In genomic region chr18:9861933-9862332, GRCh38 we compare ENCODE assay signal across 18 cellular contexts. TPM values are rescaled to one million over a fixed set of nuclear protein-coding genes. Genes with fewer than 3 reads are reported as not detected.
DNase-seq lines count a peak whose midpoint lies in the region; ATAC-seq lines count a peak whose summit lies in the region.
"Had no signal": no experiment of that assay in that cellular context is flagged by ENCODE, and none has a peak within 500 bp of the region (broad histone marks: within the 10 kb centered on the region; RNA-seq: fewer than 3 reads in every experiment).

No MANE protein-coding gene starts in this region.

- H3K27ac ChIP-seq in aorta (ENCODE audit: low read depth in 1 of 2, low read length in 2 of 2), result no peak overlapping the region

- H3K27me3 ChIP-seq in aorta (ENCODE audit: control insufficient read depth in 1 of 2, insufficient read depth in 2 of 2, low read length in 1 of 2), result no peaks in the 10 kb centered on the region

- H3K9me3 Mint-ChIP-seq in T-helper 2 cell treated with Interferon-gamma antibody and Interleukin-4, amounts not matched to agents 5 μg/mL and 100 μg/mL, for 36 hours, result peaks cover 17% of the 10 kb centered on the region
- H3K9me3 Mint-ChIP-seq in stimulated activated naive CD8-positive, alpha-beta T cell treated with anti-CD3 and anti-CD28 coated beads, Interleukin-15, Interleukin-2, amounts not matched to agents 100 ng/mL and 50 ng/mL, for 24 hours, result peaks cover 16% of the 10 kb centered on the region

- H3K27me3 Mint-ChIP-seq in T-helper 2 cell treated with Interferon-gamma antibody and Interleukin-4, amounts not matched to agents 5 μg/mL and 100 μg/mL, for 36 hours (ENCODE audit: low read depth), result peaks cover 3% of the 10 kb centered on the region
- peaks cover 4% of the 10 kb centered on the region for H3K27me3 Mint-ChIP-seq in stimulated activated naive CD8-positive, alpha-beta T cell treated with anti-CD3 and anti-CD28 coated beads, Interleukin-15, Interleukin-2, amounts not matched to agents 100 ng/mL and 50 ng/mL, for 24 hours
- H3K27me3 Mint-ChIP-seq: progenitor cell of endocrine pancreas had no signal

- H3K4me1 Mint-ChIP-seq in T-helper 2 cell treated with Interferon-gamma antibody and Interleukin-4, amounts not matched to agents 5 μg/mL and 100 μg/mL, for 36 hours (ENCODE audit: low read depth), result peaks cover 32% of the 10 kb centered on the region
- peaks cover 5% of the 10 kb centered on the region for H3K4me1 Mint-ChIP-seq in stimulated activated naive CD8-positive, alpha-beta T cell treated with anti-CD3 and anti-CD28 coated beads, Interleukin-15, Interleukin-2, amounts not matched to agents 100 ng/mL and 50 ng/mL, for 24 hours (ENCODE audit: low read depth)
- H3K4me1 Mint-ChIP-seq: T-helper 17 cell had no signal

- intact Hi-C loops in aorta (cut with DNase I), result no loop called here
- intact Hi-C loops in posterior cingulate gyrus (cut with DNase I), result no loop called here

- peaks cover 9% of the 10 kb centered on the region for H3K36me3 Mint-ChIP-seq in T-helper 2 cell treated with Interferon-gamma antibody and Interleukin-4, amounts not matched to agents 5 μg/mL and 100 μg/mL, for 36 hours (ENCODE audit: low read depth)
- H3K36me3 Mint-ChIP-seq in stimulated activated naive CD8-positive, alpha-beta T cell treated with anti-CD3 and anti-CD28 coated beads, Interleukin-15, Interleukin-2, amounts not matched to agents 100 ng/mL and 50 ng/mL, for 24 hours (ENCODE audit: low read depth), result no peaks in the 10 kb centered on the region

- H3K4me1 ChIP-seq in aorta (ENCODE audit: control insufficient read depth in 1 of 2, insufficient read depth in 2 of 2, low read length in 2 of 2), result no peaks in the 10 kb centered on the region

- H3K4me3 ChIP-seq in aorta (ENCODE audit: low read length in 2 of 2), result no peak overlapping the region

- H3K4me3 Mint-ChIP-seq in T-helper 2 cell treated with Interferon-gamma antibody and Interleukin-4, amounts not matched to agents 5 μg/mL and 100 μg/mL, for 36 hours, result peak overlapping the region; percentile 54
- H3K4me3 Mint-ChIP-seq in stimulated activated naive CD8-positive, alpha-beta T cell treated with anti-CD3 and anti-CD28 coated beads, Interleukin-15, Interleukin-2, amounts not matched to agents 100 ng/mL and 50 ng/mL, for 24 hours, result no peak overlapping the region
- H3K4me3 Mint-ChIP-seq: T-helper 17 cell had no signal

- DNase-seq in stimulated activated CD4-positive, alpha-beta T cell treated with anti-CD3 and anti-CD28 coated beads, Interleukin-12 subunit alpha, Interleukin-12 subunit beta, amount 100 ng/mL, for 48 hours (ENCODE audit: low read depth in 2 of 3, low spot score in 1 of 3), result peak; percentile 3 to 22 (median 20)
- no peak for DNase-seq in stimulated activated CD4-positive, alpha-beta T cell treated with anti-CD3 and anti-CD28 coated beads, Interleukin-12 subunit alpha, Interleukin-12 subunit beta, amount 100 ng/mL, for 4 hours
- peak; percentile 62 for DNase-seq in T-helper 2 cell treated with Interferon-gamma antibody and Interleukin-4, amounts not matched to agents 5 μg/mL and 100 μg/mL, for 36 hours (ENCODE audit: low spot score)
- DNase-seq in ureter (ENCODE audit: low spot score) (no peak), aorta (no peak), posterior cingulate gyrus (no peak)
- DNase-seq: AML-193; DMS79 treated with DMSO at 0.1 percent for 48 hours; effector CD4-positive, alpha-beta T cell; foreskin melanocyte; NCI-H2227 treated with DMSO at 0.1 percent for 48 hours; T-helper 17 cell had no signal

- H3K36me3 ChIP-seq in aorta (ENCODE audit: control insufficient read depth in 1 of 2, insufficient read depth in 2 of 2, low read length in 1 of 2), result peaks cover 0 to 11% of the 10 kb centered on the region in 2 donors

- ATAC-seq in HG02938 (IDR thresholded peaks at IDR 0.05; ENCODE audit: unreplicated experiment) (peak; percentile 63), aorta (ENCODE audit: low FRiP score) (no peak)
- ATAC-seq: Panc1, T-helper 17 cell had no signal

- 79 to 84% methylated on average over 4 of the region's 4 CpGs for WGBS in aorta, 2 donors

- peak overlapping the region; percentile 84 for H3K27ac Mint-ChIP-seq in T-helper 2 cell treated with Interferon-gamma antibody and Interleukin-4, amounts not matched to agents 5 μg/mL and 100 μg/mL, for 36 hours
- peak overlapping the region; percentile 70 for H3K27ac Mint-ChIP-seq in stimulated activated naive CD8-positive, alpha-beta T cell treated with anti-CD3 and anti-CD28 coated beads, Interleukin-15, Interleukin-2, amounts not matched to agents 100 ng/mL and 50 ng/mL, for 24 hours
- H3K27ac Mint-ChIP-seq: progenitor cell of endocrine pancreas, T-helper 17 cell had no signal

- H3K9me3 ChIP-seq in aorta (ENCODE audit: control insufficient read depth, low read length), result no peaks in the 10 kb centered on the region

RNA-seq across cellular contexts. Expression of gene TXNDC2, which starts 23.8 kb away (rescaled TPM):
- total RNA-seq in ureter (0.21 TPM), aorta (under 1 TPM; 0.21 to 0.65 TPM)
- not detected for polyA plus RNA-seq in aorta
- total RNA-seq: MCF 10A, mucosa of gallbladder, progenitor cell of endocrine pancreas, T-helper 17 cell had no signal

RNA-seq across cellular contexts. Expression of gene VAPA, which starts 51.9 kb away (rescaled TPM):
- total RNA-seq in ureter (249 TPM), aorta (100 to 1,000 TPM; 176 to 221 TPM)
- 100 to 1,000 TPM; 119 to 210 TPM for polyA plus RNA-seq in aorta

Comparison
In these comparisons a context has a peak if more than half of its experiments do, and no peak if none do; other contexts are left out.
1. DNase-seq: peak in stimulated activated CD4-positive, alpha-beta T cell treated with anti-CD3 and anti-CD28 coated beads, Interleukin-12 subunit alpha, Interleukin-12 subunit beta, amount 100 ng/mL, for 48 hours (3 of 3) and T-helper 2 cell treated with Interferon-gamma antibody and Interleukin-4, amounts not matched to agents 5 μg/mL and 100 μg/mL, for 36 hours (single experiment); none in stimulated activated CD4-positive, alpha-beta T cell treated with anti-CD3 and anti-CD28 coated beads, Interleukin-12 subunit alpha, Interleukin-12 subunit beta, amount 100 ng/mL, for 4 hours (single experiment), ureter (single experiment), aorta (0 of 2) and posterior cingulate gyrus (0 of 10).